22 cellular contexts compared by ENCODE assay signal in genomic region chr3:2446146-2446545, GRCh38.
"Had no signal": no experiment of that assay in that cellular context is flagged by ENCODE, and none has a peak within 500 bp of the region (broad histone marks: within the 10 kb centered on the region; RNA-seq: fewer than 3 reads in every experiment).

No MANE protein-coding gene starts in this region.

- H3K4me1 ChIP-seq: esophagus squamous epithelium, gastroesophageal sphincter, prostate gland, testis, tibial nerve had no signal

- DNase-seq: effector memory CD8-positive, alpha-beta T cell; esophagus squamous epithelium; foreskin fibroblast; kidney; left cardiac atrium; left ventricle myocardium superior; mesenchymal stem cell; midbrain; occipital lobe; stimulated activated CD4-positive, alpha-beta T cell treated with anti-CD3 and anti-CD28 coated beads, Interleukin-2, amount 100 ng/mL, for 24 hours; stimulated activated CD4-positive, alpha-beta T cell treated with anti-CD3 and anti-CD28 coated beads, Interleukin-4, amount 100 ng/mL, for 4 hours; stimulated activated naive B cell treated with anti-CD40 and anti-IgM and Interleukin-4, amounts not matched to agents 10 μg/mL and 1 μg/mL and 100 μg/mL, for 72 hours; stimulated activated naive CD8-positive, alpha-beta T cell treated with anti-CD3 and anti-CD28 coated beads, Interleukin-15, amount 100 ng/mL, for 72 hours; testis had no signal

- H3K36me3 Mint-ChIP-seq: natural killer cell treated with Interleukin-12 subunit alpha and Interleukin-12 subunit beta and Interleukin-15 and Interleukin-18, amount 100 ng/mL, for 72 hours; stimulated activated naive B cell treated with anti-CD40 and anti-IgM and Interleukin-4, amounts not matched to agents 10 μg/mL and 1 μg/mL and 100 μg/mL, for 72 hours had no signal

- H3K79me2 ChIP-seq: parathyroid adenoma had no signal

- H3K36me3 ChIP-seq: esophagus squamous epithelium, gastroesophageal sphincter, prostate gland, tibial nerve had no signal

- H3K27ac Mint-ChIP-seq: dendritic cell treated with granulocyte-macrophage colony-stimulating factor and Interleukin-4, amounts not matched to agents 40 ng/mL and 50 ng/mL, for 4 days; effector memory CD8-positive, alpha-beta T cell; natural killer cell treated with Interleukin-12 subunit alpha and Interleukin-12 subunit beta and Interleukin-15 and Interleukin-18, amount 100 ng/mL, for 72 hours; stimulated activated naive B cell treated with anti-CD40 and anti-IgM and Interleukin-4, amounts not matched to agents 10 μg/mL and 1 μg/mL and 100 μg/mL, for 72 hours; stimulated activated naive CD8-positive, alpha-beta T cell treated with anti-CD3 and anti-CD28 coated beads, Interleukin-15, amount 100 ng/mL, for 72 hours had no signal

- H3K27me3 Mint-ChIP-seq: dendritic cell treated with granulocyte-macrophage colony-stimulating factor and Interleukin-4, amounts not matched to agents 40 ng/mL and 50 ng/mL, for 4 days; effector memory CD8-positive, alpha-beta T cell; natural killer cell treated with Interleukin-12 subunit alpha and Interleukin-12 subunit beta and Interleukin-15 and Interleukin-18, amount 100 ng/mL, for 72 hours; stimulated activated naive B cell treated with anti-CD40 and anti-IgM and Interleukin-4, amounts not matched to agents 10 μg/mL and 1 μg/mL and 100 μg/mL, for 72 hours; stimulated activated naive CD8-positive, alpha-beta T cell treated with anti-CD3 and anti-CD28 coated beads, Interleukin-15, amount 100 ng/mL, for 72 hours had no signal

- H3K27me3 ChIP-seq: esophagus squamous epithelium, gastroesophageal sphincter, testis, tibial nerve had no signal

- H3K9me3 Mint-ChIP-seq: stimulated activated naive B cell treated with anti-CD40 and anti-IgM and Interleukin-4, amounts not matched to agents 10 μg/mL and 1 μg/mL and 100 μg/mL, for 72 hours; stimulated activated naive CD8-positive, alpha-beta T cell treated with anti-CD3 and anti-CD28 coated beads, Interleukin-15, amount 100 ng/mL, for 72 hours had no signal

- H3K9ac ChIP-seq: parathyroid adenoma had no signal

- ATAC-seq: effector memory CD8-positive, alpha-beta T cell; gastroesophageal sphincter; left cardiac atrium; left ventricle myocardium superior; natural killer cell treated with Interleukin-12 subunit alpha and Interleukin-12 subunit beta and Interleukin-15 and Interleukin-18, amount 100 ng/mL, for 72 hours; sciatic nerve; stimulated activated naive B cell treated with anti-CD40 and anti-IgM and Interleukin-4, amounts not matched to agents 10 μg/mL and 1 μg/mL and 100 μg/mL, for 72 hours; stimulated activated naive CD8-positive, alpha-beta T cell treated with anti-CD3 and anti-CD28 coated beads, Interleukin-15, amount 100 ng/mL, for 72 hours had no signal

- H3K4me1 Mint-ChIP-seq: stimulated activated naive B cell treated with anti-CD40 and anti-IgM and Interleukin-4, amounts not matched to agents 10 μg/mL and 1 μg/mL and 100 μg/mL, for 72 hours; stimulated activated naive CD8-positive, alpha-beta T cell treated with anti-CD3 and anti-CD28 coated beads, Interleukin-15, amount 100 ng/mL, for 72 hours had no signal

- H3K27ac ChIP-seq: esophagus squamous epithelium, gastroesophageal sphincter, parathyroid adenoma, prostate gland, testis, tibial nerve had no signal

- H3K4me3 Mint-ChIP-seq: dendritic cell treated with granulocyte-macrophage colony-stimulating factor and Interleukin-4, amounts not matched to agents 40 ng/mL and 50 ng/mL, for 4 days; effector memory CD8-positive, alpha-beta T cell; natural killer cell treated with Interleukin-12 subunit alpha and Interleukin-12 subunit beta and Interleukin-15 and Interleukin-18, amount 100 ng/mL, for 72 hours; stimulated activated naive B cell treated with anti-CD40 and anti-IgM and Interleukin-4, amounts not matched to agents 10 μg/mL and 1 μg/mL and 100 μg/mL, for 72 hours; stimulated activated naive CD8-positive, alpha-beta T cell treated with anti-CD3 and anti-CD28 coated beads, Interleukin-15, amount 100 ng/mL, for 72 hours had no signal

- H3K4me3 ChIP-seq: esophagus squamous epithelium, gastroesophageal sphincter, lung, prostate gland, testis, tibial nerve had no signal

- H3K9me3 ChIP-seq: esophagus squamous epithelium, gastroesophageal sphincter, prostate gland, testis, tibial nerve had no signal
